Comparison of ENCODE assay signal across 15 cellular contexts in the genomic region with DNA sequence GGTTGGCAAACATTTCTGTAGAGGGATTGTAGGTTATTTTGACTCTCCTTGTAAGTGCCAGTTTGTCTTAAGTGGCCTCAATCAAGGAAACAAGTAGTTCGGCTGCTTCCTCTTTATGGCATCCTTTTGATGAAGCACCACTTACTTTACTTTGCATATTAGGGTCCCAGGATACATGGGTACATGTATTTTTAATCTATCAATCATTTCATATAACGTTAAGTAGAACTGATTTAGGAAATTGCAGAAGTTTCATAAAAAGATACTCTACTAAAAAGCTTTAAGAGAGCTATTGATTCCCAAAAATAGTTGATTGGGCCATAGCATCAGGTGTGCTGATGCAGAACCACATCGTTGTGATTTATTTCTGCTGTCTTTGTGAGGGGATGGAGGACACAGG. TPM values are rescaled to one million over a fixed set of nuclear protein-coding genes. Genes with fewer than 3 reads are reported as not detected.
DNase-seq lines count a peak whose midpoint lies in the region; ATAC-seq and TF ChIP-seq lines count a peak whose summit lies in the region.
"Had no signal": no experiment of that assay in that cellular context is flagged by ENCODE, and none has a peak within 500 bp of the region (broad histone marks: within the 10 kb centered on the region; RNA-seq: fewer than 3 reads in every experiment).

No MANE protein-coding gene starts in this region.

- H3K4me1 Mint-ChIP-seq in CD4-positive, alpha-beta T cell (ENCODE audit: low read depth): peaks cover 100% of the 10 kb centered on the region
- H3K4me1 Mint-ChIP-seq in T-cell: peaks cover 0 to 97% (median 96%) of the 10 kb centered on the region in 3 donors
- H3K4me1 Mint-ChIP-seq in effector memory CD8-positive, alpha-beta T cell (ENCODE audit: low read depth in 2 of 2): peaks cover 74 to 98% of the 10 kb centered on the region in 2 donors

- H3K4me2 ChIP-seq in BLaER1: peak overlapping the region; percentile 82
- H3K4me2 ChIP-seq: KMS-11 had no signal

- peak overlapping the region; percentile 65 for H3K27ac ChIP-seq in BLaER1
- H3K27ac ChIP-seq in CD4-positive, alpha-beta T cell (ENCODE audit: low read depth, low read length): peak overlapping the region; percentile 36
- H3K27ac ChIP-seq: KMS-11, prostate gland, SJSA1 had no signal

- peaks cover 70% of the 10 kb centered on the region for H3K4me1 ChIP-seq in BLaER1

- H3K27me3 Mint-ChIP-seq in CD4-positive, alpha-beta T cell: no peaks in the 10 kb centered on the region
- no peaks in the 10 kb centered on the region for H3K27me3 Mint-ChIP-seq in T-cell
- H3K27me3 Mint-ChIP-seq in effector memory CD8-positive, alpha-beta T cell: no peaks in the 10 kb centered on the region

- H3K9me3 ChIP-seq in BLaER1: no peaks in the 10 kb centered on the region
- no peaks in the 10 kb centered on the region for H3K9me3 ChIP-seq in CD4-positive, alpha-beta T cell (ENCODE audit: control insufficient read depth, low read length)
- H3K9me3 ChIP-seq: prostate gland, SJSA1 had no signal

- peaks cover 42% of the 10 kb centered on the region for H3K36me3 Mint-ChIP-seq in CD4-positive, alpha-beta T cell (ENCODE audit: low read depth)
- H3K36me3 Mint-ChIP-seq in T-cell: peaks cover 20% of the 10 kb centered on the region
- peaks cover 42% of the 10 kb centered on the region for H3K36me3 Mint-ChIP-seq in effector memory CD8-positive, alpha-beta T cell (ENCODE audit: insufficient read depth)

- no peak for DNase-seq in CD4-positive, alpha-beta T cell
- no peak for DNase-seq in T-cell
- no peak for DNase-seq in effector memory CD8-positive, alpha-beta T cell
- no peak for DNase-seq in stimulated activated naive CD4-positive, alpha-beta T cell (lab: John Stamatoyannopoulos, UW)
- no peak for DNase-seq in inferior parietal cortex (ENCODE audit: extremely low spot score)
- DNase-seq: endodermal cell; NCI-H1092 treated with DMSO at 0.1 percent for 48 hours; stimulated activated CD4-positive, alpha-beta T cell treated with anti-CD3 and anti-CD28 coated beads, Interleukin-2, amount 100 ng/mL, for 48 hours had no signal

- POLR2A ChIA-PET in CD4-positive, alpha-beta T cell (lab: Charles Lee): interaction anchor here (0.6 to 1.6 kb wide), 6 partner anchors 9 to 53 kb away, joined by 3 to 5 read pairs (median 4); no protein-coding TSS in a partner anchor
- POLR2A ChIA-PET in T-cell (lab: Charles Lee): interaction anchor here in 1 of 2 donors (1.0 to 1.1 kb wide), 2 partner anchors 28 to 53 kb away, joined by 3 read pairs; no protein-coding TSS in a partner anchor

- peak overlapping the region; percentile 99 for H3K27ac Mint-ChIP-seq in CD4-positive, alpha-beta T cell
- H3K27ac Mint-ChIP-seq in T-cell: peak overlapping the region; percentile 96 to 100
- peak overlapping the region; percentile 94 to 95 for H3K27ac Mint-ChIP-seq in effector memory CD8-positive, alpha-beta T cell

- peak overlapping the region; percentile 32; the same call in 1 of the 2 replicates for H3K9ac ChIP-seq in BLaER1
- H3K9ac ChIP-seq: KMS-11 had no signal

- intact Hi-C loops in CD4-positive, alpha-beta T cell (cut with DNase I, micrococcal nuclease): no loop called here

- no peaks in the 10 kb centered on the region for H3K9me3 Mint-ChIP-seq in CD4-positive, alpha-beta T cell
- peaks cover 0 to 3% (median 0%) of the 10 kb centered on the region in 3 donors for H3K9me3 Mint-ChIP-seq in T-cell
- no peaks in the 10 kb centered on the region for H3K9me3 Mint-ChIP-seq in effector memory CD8-positive, alpha-beta T cell
- H3K9me3 Mint-ChIP-seq: endodermal cell had no signal

- H3K27me3 ChIP-seq in BLaER1: no peaks in the 10 kb centered on the region
- no peaks in the 10 kb centered on the region for H3K27me3 ChIP-seq in CD4-positive, alpha-beta T cell (ENCODE audit: control insufficient read depth, insufficient read depth, low read length)
- H3K27me3 ChIP-seq: SJSA1 had no signal

- H4K20me1 ChIP-seq in BLaER1: peaks cover 31% of the 10 kb centered on the region; the same call in 1 of the 2 replicates

- peak overlapping the region; percentile 79 for H3K4me3 Mint-ChIP-seq in CD4-positive, alpha-beta T cell
- H3K4me3 Mint-ChIP-seq in T-cell: peak overlapping the region; percentile 56 to 83 (median 68)
- H3K4me3 Mint-ChIP-seq in effector memory CD8-positive, alpha-beta T cell: peak overlapping the region; percentile 74 to 80
- H3K4me3 Mint-ChIP-seq: endodermal cell had no signal

- TF ChIP-seq CTCF in CD4-positive, alpha-beta T cell (IDR thresholded peaks at IDR 0.05): no peak

- no peaks in the 10 kb centered on the region for H3K36me3 ChIP-seq in BLaER1
- H3K36me3 ChIP-seq: prostate gland, SJSA1 had no signal

- ATAC-seq in CD4-positive, alpha-beta T cell (ENCODE audit: poor library complexity): peak; percentile 12
- ATAC-seq in T-cell (replicated peaks in 1 of 4): peak; percentile 18 to 43 (median 28)
- peak; percentile 4 for ATAC-seq in effector memory CD8-positive, alpha-beta T cell (replicated peaks)
- no peak for ATAC-seq in HG02870 (IDR thresholded peaks at IDR 0.05; ENCODE audit: unreplicated experiment)
- ATAC-seq in HG02588 (IDR thresholded peaks at IDR 0.05; ENCODE audit: unreplicated experiment): no peak

- CTCF ChIA-PET in CD4-positive, alpha-beta T cell (lab: Charles Lee): interaction anchor here (1.2 to 1.9 kb wide), 3 partner anchors 45 to 70 kb away, joined by 3 to 4 read pairs (median 3); no protein-coding TSS in a partner anchor
- CTCF ChIA-PET in T-cell (lab: Charles Lee): interaction anchor here in 1 of 2 donors (0.6 to 1.0 kb wide), 4 partner anchors 9 to 46 kb away, joined by 3 to 4 read pairs (median 3); no protein-coding TSS in a partner anchor

- H3K4me3 ChIP-seq in BLaER1: no peak overlapping the region
- H3K4me3 ChIP-seq: lung, prostate gland, SJSA1 had no signal

RNA-seq across cellular contexts. Expression of a gene that starts 29.5 kb away (rescaled TPM):
- 100 to 1,000 TPM; 378 to 385 TPM for total RNA-seq in CD4-positive, alpha-beta T cell
- total RNA-seq in T-cell: 100 to 1,000 TPM; 267 to 436 (median 326) TPM

Comparison
In these comparisons a context has a peak if more than half of its experiments do, and no peak if none do; other contexts are left out.
1. ATAC-seq: peak in CD4-positive, alpha-beta T cell (single experiment), T-cell (4 of 4) and effector memory CD8-positive, alpha-beta T cell (single experiment); none in HG02870 (single experiment) and HG02588 (single experiment).
2. Peak in every context shown above with its lines, with median percentiles within 50 percentile points of each other: H3K27ac Mint-ChIP-seq and H3K4me3 Mint-ChIP-seq.